Comparison of ENCODE assay signal across 8 cellular contexts in the genomic region with DNA sequence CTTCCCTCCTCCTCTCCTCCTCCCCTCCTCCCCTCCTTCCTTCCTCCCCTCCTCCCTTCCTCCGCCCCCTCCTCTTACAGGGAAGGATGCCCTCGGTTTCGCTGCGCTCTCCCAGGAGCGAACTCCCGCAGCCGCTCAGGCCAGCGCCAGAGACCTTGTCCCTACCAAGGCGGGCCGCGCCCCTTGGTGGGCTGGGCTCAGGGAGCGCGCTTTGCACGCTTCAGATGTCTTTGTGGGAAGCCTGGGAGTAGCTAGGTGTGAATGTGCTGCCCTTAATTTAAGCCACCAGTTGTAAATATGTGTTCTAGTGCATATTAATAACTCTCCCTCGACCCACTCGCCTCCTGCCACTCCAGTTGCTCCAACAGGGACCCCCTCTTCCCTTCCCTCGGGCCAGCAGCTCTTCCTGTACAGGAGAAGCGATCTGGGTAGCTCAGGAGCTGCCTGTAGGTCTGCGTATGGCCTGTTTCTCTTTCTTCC. TPM values are rescaled to one million over a fixed set of nuclear protein-coding genes. Genes with fewer than 3 reads are reported as not detected.
A peak's percentile ranks its signal among the peaks of the same experiment; 100 is the strongest.
DNase-seq lines count a peak whose midpoint lies in the region; ATAC-seq, FAIRE-seq and TF ChIP-seq lines count a peak whose summit lies in the region.

No MANE protein-coding gene starts in this region.

- in situ Hi-C loops in astrocyte of the spinal cord (cut with HindIII; ENCODE audit: low sequenced_read_pairs), result no loop called here

- FAIRE-seq in keratinocyte (lab: Jason Lieb, UNC), result no peak

- peaks cover 2% of the 10 kb centered on the region for H3K4me1 ChIP-seq in keratinocyte (ENCODE audit: control insufficient read depth, extremely low read depth, insufficient read depth, low read length)

- H3K79me2 ChIP-seq in keratinocyte (ENCODE audit: control insufficient read depth, insufficient read depth, low read length), result no peaks in the 10 kb centered on the region

- dilution Hi-C loops in keratinocyte (cut with MboI; ENCODE audit: extremely low pct_ligation_motif_present, low sequenced_read_pairs), result no loop called here

- H3K27me3 ChIP-seq in keratinocyte (ENCODE audit: control insufficient read depth, extremely low read depth, insufficient read depth, low read length), result no peaks in the 10 kb centered on the region

- peak overlapping the region; percentile 94 for H2AFZ ChIP-seq in keratinocyte (ENCODE audit: control insufficient read depth, low read length)

- H3K27ac ChIP-seq in keratinocyte (ENCODE audit: control insufficient read depth, insufficient read depth, low read length), result no peak overlapping the region

- H4K20me1 ChIP-seq in keratinocyte (ENCODE audit: control insufficient read depth, extremely low read depth, insufficient read depth, low read length), result no peaks in the 10 kb centered on the region

- no peaks in the 10 kb centered on the region for H3K9me3 ChIP-seq in keratinocyte (ENCODE audit: control insufficient read depth, low read depth, low read length)

- H3K27me3 Mint-ChIP-seq in stimulated activated naive CD8-positive, alpha-beta T cell treated with anti-CD3 and anti-CD28 coated beads, Interleukin-15, amount 100 ng/mL, for 72 hours, result peaks cover 57% of the 10 kb centered on the region

- H3K4me1 Mint-ChIP-seq in stimulated activated naive CD8-positive, alpha-beta T cell treated with anti-CD3 and anti-CD28 coated beads, Interleukin-15, amount 100 ng/mL, for 72 hours, result peaks cover 35% of the 10 kb centered on the region

- peak overlapping the region; percentile 87 for H3K4me2 ChIP-seq in keratinocyte (ENCODE audit: control insufficient read depth, extremely low read depth, insufficient read depth, low read depth, low read length)

- H3K36me3 ChIP-seq in keratinocyte (ENCODE audit: control insufficient read depth in 2 of 2, extremely low read depth in 1 of 2, insufficient read depth in 2 of 2, low read length in 2 of 2), result no peaks in the 10 kb centered on the region

- H3K9ac ChIP-seq in keratinocyte (ENCODE audit: control insufficient read depth, extremely low read depth, insufficient read depth, low read length), result peak overlapping the region; percentile 10

- H3K4me3 ChIP-seq in astrocyte of the spinal cord (ENCODE audit: low read depth, low read length) (peak overlapping the region; percentile 57), keratinocyte (ENCODE audit: control insufficient read depth in 2 of 3, extremely low read depth in 1 of 3, insufficient read depth in 2 of 3, low read depth in 1 of 3, low read length in 3 of 3) (peak overlapping the region; percentile 53 to 82 (median 75))

- ATAC-seq in stimulated activated naive CD8-positive, alpha-beta T cell treated with anti-CD3 and anti-CD28 coated beads, Interleukin-15, amount 100 ng/mL, for 72 hours, result no peak
- ATAC-seq in HG03571 (IDR thresholded peaks at IDR 0.05; ENCODE audit: unreplicated experiment), result no peak

- no peak for TF ChIP-seq CTCF in astrocyte of the spinal cord (IDR thresholded peaks at IDR 0.05; ENCODE audit: low read depth, low read length)
- no peak for TF ChIP-seq CTCF in keratinocyte (optimal IDR thresholded peaks at IDR 0.05 in 1 of 3, IDR thresholded peaks at IDR 0.05 in 1 of 3, conservative IDR thresholded peaks at IDR 0.05 in 1 of 3; ENCODE audit: extremely low read depth in 1 of 3, insufficient read depth in 2 of 3, low read length in 3 of 3)

- peak overlapping the region; percentile 69 to 84 for H3K27ac Mint-ChIP-seq in stimulated activated naive CD8-positive, alpha-beta T cell treated with anti-CD3 and anti-CD28 coated beads, Interleukin-15, amount 100 ng/mL, for 72 hours

- H3K9me1 ChIP-seq in keratinocyte (ENCODE audit: control insufficient read depth, extremely low read depth, insufficient read depth, low read length), result no peaks in the 10 kb centered on the region

- DNase-seq in GM03348 (ENCODE audit: low spot score), result peak; percentile 77
- peak; percentile 9 for DNase-seq in NCI-H2171 (lab: John Stamatoyannopoulos, UW)
- DNase-seq in astrocyte of the spinal cord (ENCODE audit: low read depth, low spot score), result no peak
- no peak for DNase-seq in keratinocyte (ENCODE audit: low read depth, low spot score)
- DNase-seq in stimulated activated naive CD8-positive, alpha-beta T cell treated with anti-CD3 and anti-CD28 coated beads, Interleukin-15, amount 100 ng/mL, for 72 hours, result no peak
- no peak for DNase-seq in foreskin melanocyte
- DNase-seq in Ammon's horn (ENCODE audit: low spot score), result no peak

- H3K4me3 Mint-ChIP-seq in stimulated activated naive CD8-positive, alpha-beta T cell treated with anti-CD3 and anti-CD28 coated beads, Interleukin-15, amount 100 ng/mL, for 72 hours, result peak overlapping the region; percentile 80 to 92

- no peaks in the 10 kb centered on the region for H3K9me3 Mint-ChIP-seq in stimulated activated naive CD8-positive, alpha-beta T cell treated with anti-CD3 and anti-CD28 coated beads, Interleukin-15, amount 100 ng/mL, for 72 hours

RNA-seq across cellular contexts. Expression of a gene that starts 13.4 kb away (rescaled TPM):
- polyA plus RNA-seq in keratinocyte, result 6.5 to 9.4 TPM (median 7.2 TPM) in 3 replicates
- polyA plus RNA-seq in keratinocyte (2011; ENCODE audit: low read depth), result 6.9 TPM
- 5.5 and 7.8 TPM in 2 replicates for polyA plus RNA-seq in keratinocyte (2011; cell fraction: cytosol; rRNA removed)
- 23.7 and 27.0 TPM in 2 replicates for polyA plus RNA-seq in keratinocyte (2011; cell fraction: nucleus; rRNA removed)
- polyA plus RNA-seq in keratinocyte (2012; ENCODE audit: low replicate concordance), result 7.3 and 9.4 TPM in 2 replicates
- polyA minus RNA-seq in keratinocyte, result 15.0 to 21.5 TPM (median 21.2 TPM) in 3 replicates
- polyA minus RNA-seq in keratinocyte (2011; cell fraction: cytosol; rRNA and poly(A)+ RNA removed), result 7.9 TPM
- polyA minus RNA-seq in keratinocyte (2011; cell fraction: nucleus; rRNA and poly(A)+ RNA removed), result 22.4 and 35.8 TPM in 2 replicates

Comparison
In these comparisons a context has a peak if more than half of its experiments do, and no peak if none do; other contexts are left out.
1. DNase-seq: peak in GM03348 (single experiment) and NCI-H2171 (single experiment); none in astrocyte of the spinal cord (single experiment), keratinocyte (single experiment), stimulated activated naive CD8-positive, alpha-beta T cell treated with anti-CD3 and anti-CD28 coated beads, Interleukin-15, amount 100 ng/mL, for 72 hours (0 of 2), foreskin melanocyte (single experiment) and Ammon's horn (single experiment).